Comparison of ENCODE assay signal across 8 cellular contexts in genomic region chr18:63505566-63506335, GRCh38. TPM values are rescaled to one million over a fixed set of nuclear protein-coding genes. Genes with fewer than 3 reads are reported as not detected.
DNase-seq lines count a peak whose midpoint lies in the region; ATAC-seq and TF ChIP-seq lines count a peak whose summit lies in the region.

No MANE protein-coding gene starts in this region.

- dilution Hi-C loops in mammary epithelial cell (cut with HindIII; ENCODE audit: low sequenced_read_pairs) = loop anchor here (5.0 to 25.0 kb wide), 2 partner anchors 82 to 332 kb away; partner anchors contain the start of gene SERPINB13

- H4K20me1 ChIP-seq in Loucy (ENCODE audit: insufficient read depth, low read length, poor library complexity, severe bottlenecking) (no peaks in the 10 kb centered on the region), mammary epithelial cell (ENCODE audit: insufficient read depth, low read length) (no peaks in the 10 kb centered on the region)

- no peaks in the 10 kb centered on the region for H3K79me1 ChIP-seq in trophoblast cell (ENCODE audit: low read length)

- no peak overlapping the region for H2BK12ac ChIP-seq in trophoblast cell (ENCODE audit: low read length)

- H3K27ac ChIP-seq in mammary epithelial cell (ENCODE audit: insufficient read depth, low read depth, low read length) (no peak overlapping the region), trophoblast cell (ENCODE audit: low read depth, low read length) (no peak overlapping the region)

- peak; percentile 32 for DNase-seq in ACHN
- DNase-seq in GM12864 (ENCODE audit: low read depth) = no peak
- peak; percentile 72 for DNase-seq in mammary epithelial cell
- peak; percentile 13 to 59 for DNase-seq in trophoblast cell
- no peak for DNase-seq in superior temporal gyrus (ENCODE audit: extremely low spot score)
- no peak for DNase-seq in GF-D8 (lab: John Stamatoyannopoulos, UW)

- H3K4me2 ChIP-seq in Loucy (ENCODE audit: low read depth, low read length, poor library complexity, severe bottlenecking) (no peak overlapping the region), mammary epithelial cell (ENCODE audit: insufficient read depth, low read depth, low read length) (no peak overlapping the region), trophoblast cell (ENCODE audit: low read length) (no peak overlapping the region)

- 66% methylated on average over 2 of the region's 2 CpGs for WGBS in mammary epithelial cell (ENCODE audit: low coverage, missing lambda C conversion rate)
- no CpG with 5 or more reads among the region's 2 CpGs for WGBS in trophoblast cell (ENCODE audit: extremely low coverage, insufficient coverage, insufficient read length)

- no peak overlapping the region for H3K18ac ChIP-seq in trophoblast cell (ENCODE audit: low read length)

- H4K12ac ChIP-seq in trophoblast cell (ENCODE audit: low read depth, low read length) = no peak overlapping the region

- CTCF ChIA-PET in mammary epithelial cell (lab: Charles Lee; ENCODE audit: low non-redundant PET) = no interaction called here

- no peak overlapping the region for H3K4ac ChIP-seq in trophoblast cell (ENCODE audit: low read depth, low read length)

- in situ Hi-C loops in ACHN (cut with HindIII; ENCODE audit: low pct_ligation_motif_present, low pct_unique_long_range_greater_than_20kb, low sequenced_read_pairs) (no loop called here), mammary epithelial cell (cut with MboI; ENCODE audit: low sequenced_read_pairs in 2 of 2) (loop anchor here in 1 of 2 donors (5.0 to 25.0 kb wide), 2 partner anchors 342 to 432 kb away; partner anchors contain the start of gene HMSD)

- no peak overlapping the region for H2BK120ac ChIP-seq in trophoblast cell (ENCODE audit: insufficient read depth, low read length, poor library complexity)

- H3K23ac ChIP-seq in trophoblast cell (ENCODE audit: low read length) = no peak overlapping the region

- H3K9me3 ChIP-seq in Loucy (ENCODE audit: insufficient read depth, low read depth, low read length) = no peaks in the 10 kb centered on the region
- H3K9me3 ChIP-seq in mammary epithelial cell (replicated peaks; ENCODE audit: insufficient read depth, low read length) = no peaks in the 10 kb centered on the region
- no peaks in the 10 kb centered on the region for H3K9me3 ChIP-seq in trophoblast cell (ENCODE audit: insufficient read depth, low read depth, low read length)

- H4K8ac ChIP-seq in trophoblast cell (ENCODE audit: low read depth, low read length) = no peak overlapping the region

- H2BK5ac ChIP-seq in trophoblast cell (ENCODE audit: low read depth, low read length, poor library complexity) = no peak overlapping the region

- no TSS peak for BruUV-seq in mammary epithelial cell (replicated peaks; lab: Mats Ljungman, UMichigan)

- H3K79me2 ChIP-seq in Loucy (ENCODE audit: insufficient read depth, low read length) (no peaks in the 10 kb centered on the region), mammary epithelial cell (ENCODE audit: insufficient read depth, low read length) (peaks cover 21% of the 10 kb centered on the region), trophoblast cell (ENCODE audit: control insufficient read depth, insufficient read depth, low read length, poor library complexity) (no peaks in the 10 kb centered on the region)

- no peak overlapping the region for H2AK5ac ChIP-seq in trophoblast cell (ENCODE audit: low read length)

- TF ChIP-seq CTCF in GM12864 (IDR thresholded peaks at IDR 0.05; ENCODE audit: low read depth, low read length, missing control alignments) (peak; percentile 61), Loucy (conservative IDR thresholded peaks at IDR 0.05; ENCODE audit: low read length) (peak; percentile 89), mammary epithelial cell (conservative IDR thresholded peaks at IDR 0.05 in 1 of 2, IDR thresholded peaks at IDR 0.05 in 1 of 2; ENCODE audit: extremely low read depth in 1 of 2, insufficient read depth in 1 of 2, low read depth in 1 of 2, low read length in 2 of 2) (peak; percentile 60 to 79)

- 0 out of 2 replicates have a peak overlapping the region, but pooled peaks have one; percentile 25 for H2AFZ ChIP-seq in Loucy (ENCODE audit: low read length)
- H2AFZ ChIP-seq in mammary epithelial cell (ENCODE audit: low read depth, low read length) = no peak overlapping the region
- H2AFZ ChIP-seq in trophoblast cell (ENCODE audit: insufficient read depth, low read length, poor library complexity) = no peak overlapping the region

- no peak overlapping the region for H4K91ac ChIP-seq in trophoblast cell (ENCODE audit: low read depth, low read length)

- H3K9ac ChIP-seq in Loucy (ENCODE audit: low read depth, low read length, poor library complexity, severe bottlenecking) (no peak overlapping the region), mammary epithelial cell (ENCODE audit: insufficient read depth, low read length) (no peak overlapping the region), trophoblast cell (ENCODE audit: low read length) (no peak overlapping the region)

- no peak for ATAC-seq in GM19455 (IDR thresholded peaks at IDR 0.05; ENCODE audit: unreplicated experiment)

- H3K4me3 ChIP-seq in GM12864 (ENCODE audit: low read depth, low read length) (no peak overlapping the region), Loucy (ENCODE audit: low read length, poor library complexity, severe bottlenecking) (no peak overlapping the region), mammary epithelial cell (replicated peaks in 1 of 3; ENCODE audit: insufficient read depth in 1 of 3, low read depth in 2 of 3, low read length in 3 of 3) (no peak overlapping the region), trophoblast cell (ENCODE audit: low read depth, low read length) (no peak overlapping the region)

- no peaks in the 10 kb centered on the region for H3K9me2 ChIP-seq in Loucy (replicated peaks; ENCODE audit: low read depth, low read length)

- no peaks in the 10 kb centered on the region for H3F3A ChIP-seq in Loucy (ENCODE audit: low read depth)

- H3K4me1 ChIP-seq in Loucy (ENCODE audit: insufficient read depth, low read length, poor library complexity, severe bottlenecking) (no peaks in the 10 kb centered on the region), mammary epithelial cell (ENCODE audit: insufficient read depth, low read length) (no peaks in the 10 kb centered on the region), trophoblast cell (ENCODE audit: control insufficient read depth in 1 of 2, insufficient read depth in 2 of 2, low read length in 2 of 2) (no peaks in the 10 kb centered on the region)

- H3K14ac ChIP-seq in trophoblast cell (ENCODE audit: low read length) = no peak overlapping the region

- intact Hi-C loops in mammary epithelial cell (cut with micrococcal nuclease) = loop anchor here (1.0 kb wide), 1 partner anchor 489 kb away; no protein-coding TSS in a partner anchor

- no peaks in the 10 kb centered on the region for H3K36me3 ChIP-seq in Loucy (ENCODE audit: insufficient read depth, low read length)
- peaks cover 31% of the 10 kb centered on the region for H3K36me3 ChIP-seq in mammary epithelial cell (ENCODE audit: insufficient read depth, low read length)
- H3K36me3 ChIP-seq in trophoblast cell (ENCODE audit: control insufficient read depth in 1 of 2, insufficient read depth in 2 of 2, low read length in 2 of 2) = no peaks in the 10 kb centered on the region

- H3K27me3 ChIP-seq in Loucy (ENCODE audit: insufficient read depth, low read length, poor library complexity, severe bottlenecking) = no peaks in the 10 kb centered on the region
- H3K27me3 ChIP-seq in mammary epithelial cell (ENCODE audit: insufficient read depth, low read length) = no peaks in the 10 kb centered on the region
- H3K27me3 ChIP-seq in trophoblast cell (ENCODE audit: insufficient read depth, low read length) = no peaks in the 10 kb centered on the region

RNA-seq across cellular contexts. Expression of gene SERPINB5, which starts 29.0 kb away (rescaled TPM):
- total RNA-seq in mammary epithelial cell = 100 to 1,000 TPM; 428 to 490 TPM
- polyA plus RNA-seq in mammary epithelial cell = 525 TPM
- polyA minus RNA-seq in mammary epithelial cell = 393 TPM
- 0.01 TPM in 1 of 2 replicates, not detected in the other for polyA plus RNA-seq in trophoblast cell (2013)

RNA-seq across cellular contexts. Expression of gene SERPINB12, which starts 36.4 kb away (rescaled TPM):
- total RNA-seq in mammary epithelial cell = not detected
- polyA plus RNA-seq in mammary epithelial cell = not detected
- not detected for polyA minus RNA-seq in mammary epithelial cell
- 0.10 and 0.18 TPM in 2 replicates for polyA plus RNA-seq in trophoblast cell (2013)

Comparison
In these comparisons a context has a peak if more than half of its experiments do, and no peak if none do; other contexts are left out.
1. DNase-seq: peak in ACHN (single experiment), mammary epithelial cell (single experiment) and trophoblast cell (2 of 2); none in GM12864 (single experiment), superior temporal gyrus (single experiment) and GF-D8 (single experiment).
2. Peak in every context shown above with its lines, with median percentiles within 50 percentile points of each other: CTCF ChIP-seq.